Comparison of ENCODE assay signal across 8 cellular contexts in genomic region chr19:9934132-9934950, GRCh38. TPM values are rescaled to one million over a fixed set of nuclear protein-coding genes. Genes with fewer than 3 reads are reported as not detected.
DNase-seq lines count a peak whose midpoint lies in the region; ATAC-seq, FAIRE-seq and TF ChIP-seq lines count a peak whose summit lies in the region.

No MANE protein-coding gene starts in this region.

- peak; percentile 56 for ATAC-seq in HepG2

- no peak overlapping the region for H3K4me2 ChIP-seq in HepG2 (ENCODE audit: low read depth, low read length)

- in situ Hi-C loops in HepG2 (cut with HindIII; ENCODE audit: extremely low pct_ligation_motif_present, low pct_unique_long_range_greater_than_20kb), result loop anchor here (10.0 kb wide), 2 partner anchors 300 to 460 kb away; partner anchors contain the start of gene S1PR2

- H3K36me3 ChIP-seq in colonic mucosa (no peaks in the 10 kb centered on the region), HepG2 (replicated peaks in 1 of 2; ENCODE audit: control insufficient read depth in 1 of 2, insufficient read depth in 2 of 2, low read length in 2 of 2) (no peaks in the 10 kb centered on the region)

- no peak overlapping the region for H2AFZ ChIP-seq in HepG2 (ENCODE audit: low read length)

- peak; percentile 8 for FAIRE-seq in HepG2 (lab: Jason Lieb, UNC)

- intact Hi-C loops in colonic mucosa (cut with DNase I) (loop anchor here (2.0 to 5.0 kb wide), 2 partner anchors 92 to 318 kb away; partner anchors contain the start of gene MRPL4), HepG2 (cut with micrococcal nuclease; ENCODE audit: unreplicated experiment) (loop anchor here (1.0 to 5.0 kb wide), 3 partner anchors 68 to 318 kb away; partner anchors contain the start of gene MRPL4)

- H3K4me3 ChIP-seq in colonic mucosa (no peak overlapping the region), HepG2 (replicated peaks in 1 of 3; ENCODE audit: insufficient read depth in 1 of 3, low read depth in 2 of 3, low read length in 3 of 3) (no peak overlapping the region)

- H4K20me1 ChIP-seq in HepG2 (ENCODE audit: insufficient read depth, low read length), result no peaks in the 10 kb centered on the region

- H3K4me1 Mint-ChIP-seq in activated CD4-positive, alpha-beta T cell treated with anti-CD3 and anti-CD28 coated beads, Interleukin-2, amount 10 ng/mL, durations not matched to agents 7 days and 5 days, result peaks cover 15% of the 10 kb centered on the region

- H3K27me3 ChIP-seq in colonic mucosa (peaks cover 22% of the 10 kb centered on the region), HepG2 (ENCODE audit: control insufficient read depth in 1 of 2, insufficient read depth in 2 of 2, low read length in 2 of 2) (peaks cover 0 to 21% of the 10 kb centered on the region in 2 experiments; a peak in 3 of 5 replicates)

- no peak for TF ChIP-seq POLR2A in HepG2 (IDR thresholded peaks at IDR 0.05; ENCODE audit: insufficient read depth in 1 of 2, low read depth in 2 of 2, low read length in 2 of 2)

- H3K9ac ChIP-seq in colonic mucosa (ENCODE audit: low read depth in 2 of 2, low read length in 2 of 2) (peak overlapping the region in 1 of 2 donors; percentile 19), HepG2 (ENCODE audit: insufficient read depth, low read depth, low read length) (no peak overlapping the region)

- no peak overlapping the region for H3K27ac Mint-ChIP-seq in activated CD4-positive, alpha-beta T cell treated with anti-CD3 and anti-CD28 coated beads, Interleukin-2, amount 10 ng/mL, durations not matched to agents 7 days and 5 days

- H3K27ac ChIP-seq in colonic mucosa (no peak overlapping the region), HepG2 (ENCODE audit: extremely low read length, insufficient read depth, low read length) (no peak overlapping the region)

- H3K4me1 ChIP-seq in colonic mucosa (no peaks in the 10 kb centered on the region), HepG2 (ENCODE audit: insufficient read depth, low read length) (peaks cover 7% of the 10 kb centered on the region)

- DNase-seq in NCI-H524 (lab: John Stamatoyannopoulos, UW) (peak; percentile 17 to 51), NCI-H524 treated with DMSO at 0.1 percent for 48 hours (lab: John Stamatoyannopoulos, UW) (no peak), NCI-H2196 (lab: John Stamatoyannopoulos, UW; ENCODE audit: unreplicated experiment) (peak; percentile 87), colonic mucosa (peak; percentile 81), HepG2 (ENCODE audit: low spot score) (peak; percentile 40), NCI-H510A (lab: John Stamatoyannopoulos, UW) (no peak)
- peak; percentile 78 for DNase-seq in activated CD4-positive, alpha-beta T cell treated with anti-CD3 and anti-CD28 coated beads, Interleukin-2, amount 10 ng/mL, durations not matched to agents 7 days and 5 days
- peak; percentile 47 to 86 (median 68) for DNase-seq in stimulated activated CD4-positive, alpha-beta T cell treated with anti-CD3 and anti-CD28 coated beads, TNF-alpha, amount 100 ng/mL, for 1 hour (ENCODE audit: low read depth in 3 of 3, low spot score in 1 of 3)

- TF ChIP-seq EP300 in HepG2 (IDR thresholded peaks at IDR 0.05; ENCODE audit: low read depth in 2 of 2, low read length in 2 of 2), result no peak
- no peak for TF ChIP-seq EP300 in HepG2 (CRISPR knock-in tag; IDR thresholded peaks at IDR 0.05; ENCODE audit: borderline replicate concordance)

- peaks cover 45% of the 10 kb centered on the region for H3K27me3 Mint-ChIP-seq in activated CD4-positive, alpha-beta T cell treated with anti-CD3 and anti-CD28 coated beads, Interleukin-2, amount 10 ng/mL, durations not matched to agents 7 days and 5 days

- peak; percentile 94 for TF ChIP-seq RAD21 in HepG2 (CRISPR knock-in tag; IDR thresholded peaks at IDR 0.05)

- POLR2A ChIA-PET in activated CD4-positive, alpha-beta T cell treated with anti-CD3 and anti-CD28 coated beads, Interleukin-2, amount 10 ng/mL, durations not matched to agents 7 days and 5 days (lab: Charles Lee), result no interaction called here
- POLR2A ChIA-PET in HepG2 (lab: Yijun Ruan, JAX), result no interaction called here

- H3K4me3 Mint-ChIP-seq in activated CD4-positive, alpha-beta T cell treated with anti-CD3 and anti-CD28 coated beads, Interleukin-2, amount 10 ng/mL, durations not matched to agents 7 days and 5 days, result no peak overlapping the region

- H3K79me2 ChIP-seq in HepG2 (ENCODE audit: insufficient read depth, low read length), result no peaks in the 10 kb centered on the region

- H3K9me3 Mint-ChIP-seq in activated CD4-positive, alpha-beta T cell treated with anti-CD3 and anti-CD28 coated beads, Interleukin-2, amount 10 ng/mL, durations not matched to agents 7 days and 5 days, result no peaks in the 10 kb centered on the region

- 17% methylated on average over 8 of the region's 23 CpGs for WGBS in HepG2 (ENCODE audit: low lambda C conversion rate)

- TF ChIP-seq CTCF in colonic mucosa (IDR thresholded peaks at IDR 0.05) (peak; percentile 65), HepG2 (CRISPR knock-in tag; IDR thresholded peaks at IDR 0.05) (peak; percentile 94)

- H3K9me3 ChIP-seq in colonic mucosa (no peaks in the 10 kb centered on the region), HepG2 (ENCODE audit: low read length) (no peaks in the 10 kb centered on the region)

- no peaks in the 10 kb centered on the region for H3K36me3 Mint-ChIP-seq in activated CD4-positive, alpha-beta T cell treated with anti-CD3 and anti-CD28 coated beads, Interleukin-2, amount 10 ng/mL, durations not matched to agents 7 days and 5 days (ENCODE audit: low read depth)

- BruUV-seq in HepG2 (replicated peaks; lab: Mats Ljungman, UMichigan), result no TSS peak

- CTCF ChIA-PET in activated CD4-positive, alpha-beta T cell treated with anti-CD3 and anti-CD28 coated beads, Interleukin-2, amount 10 ng/mL, durations not matched to agents 7 days and 5 days (lab: Charles Lee), result no interaction called here
- CTCF ChIA-PET in HepG2 (lab: Yijun Ruan, JAX; ENCODE audit: low intra/inter-chr PET ratio, low total read pairs), result interaction anchor here (1.2 to 1.8 kb wide), 3 partner anchors 66 to 93 kb away, joined by 5 to 34 read pairs (median 7); no protein-coding TSS in a partner anchor

TF ChIP-seq in HepG2, 621 proteins besides CTCF, POLR2A, EP300 and RAD21 (continues in another document):
- TF ChIP-seq SPEN (CRISPR knock-in tag; IDR thresholded peaks at IDR 0.05; ENCODE audit: low read depth) (no peak), ZMYM4 (CRISPR knock-in tag; IDR thresholded peaks at IDR 0.05) (peak; percentile 21; the same call in 1 of the 2 replicates), ZNF747 (CRISPR knock-in tag; IDR thresholded peaks at IDR 0.05; ENCODE audit: borderline replicate concordance) (no peak), NR2C2 (CRISPR knock-in tag; IDR thresholded peaks at IDR 0.05; ENCODE audit: borderline replicate concordance) (peak; percentile 60; the same call in 1 of the 2 replicates), NRL (CRISPR knock-in tag; IDR thresholded peaks at IDR 0.05; ENCODE audit: borderline replicate concordance) (0 out of 2 replicates have a peak, but pooled peaks have one; percentile 25), THRA (CRISPR knock-in tag; IDR thresholded peaks at IDR 0.05; ENCODE audit: borderline replicate concordance) (peak; percentile 35; the same call in 1 of the 2 replicates), ZNF563 (CRISPR knock-in tag; IDR thresholded peaks at IDR 0.05) (0 out of 2 replicates have a peak, but pooled peaks have one; percentile 40), CEBPB (IDR thresholded peaks at IDR 0.05; ENCODE audit: borderline replicate concordance, low read depth, low read length) (peak; percentile 80), GABPA (IDR thresholded peaks at IDR 0.05; ENCODE audit: low read depth, low read length) (no peak), GABPA (CRISPR knock-in tag; IDR thresholded peaks at IDR 0.05; ENCODE audit: low read depth) (peak; percentile 18; the same call in 1 of the 2 replicates)

RNA-seq across cellular contexts. Expression of gene OLFM2, which starts 2.0 kb away (rescaled TPM):
- 10 to 100 TPM; 11.3 to 12.5 TPM for total RNA-seq in activated CD4-positive, alpha-beta T cell treated with anti-CD3 and anti-CD28 coated beads, Interleukin-2, amount 10 ng/mL, durations not matched to agents 7 days and 5 days
- total RNA-seq in colonic mucosa (1 to 10 TPM; 1.2 to 1.9 TPM), HepG2 (2016; rRNA removed; fragmentation: Illumina TruSeq; extraction: Trizol) (0.11 and 0.20 TPM in 2 replicates)
- total RNA-seq in HepG2 (2016; cell fraction: cytosol; rRNA removed; fragmentation: Illumina TruSeq; extraction: Trizol; ENCODE audit: low read depth), result 0.53 TPM in 1 of 2 replicates, not detected in the other
- total RNA-seq in HepG2 (2016; cell fraction: insoluble cytoplasmic fraction; rRNA removed; fragmentation: Illumina TruSeq; extraction: Trizol), result 0.06 and 0.24 TPM in 2 replicates
- 0.31 and 0.37 TPM in 2 replicates for total RNA-seq in HepG2 (2016; cell fraction: membrane; rRNA removed; fragmentation: Illumina TruSeq; extraction: Trizol)
- not detected in 2 replicates for total RNA-seq in HepG2 (2016; cell fraction: nucleus; rRNA removed; fragmentation: Illumina TruSeq; extraction: Trizol)
- 0.51 and 0.63 TPM in 2 replicates for polyA plus RNA-seq in HepG2 (2011; rRNA removed)
- 0.24 and 0.54 TPM in 2 replicates for polyA plus RNA-seq in HepG2 (2011; cell fraction: cytosol; rRNA removed)
- polyA plus RNA-seq in HepG2 (2011; cell fraction: nucleus; rRNA removed), result 0.12 TPM in 1 of 2 replicates, not detected in the other
- polyA plus RNA-seq in HepG2 (2012), result 0.16 and 0.19 TPM in 2 replicates
- polyA plus RNA-seq in HepG2 (2016; cell fraction: cytosol; fragmentation: Illumina TruSeq; extraction: Trizol; ENCODE audit: low read depth), result 0.21 and 0.27 TPM in 2 replicates
- 0.17 TPM in 1 of 2 replicates, not detected in the other for polyA plus RNA-seq in HepG2 (2016; cell fraction: insoluble cytoplasmic fraction; fragmentation: Illumina TruSeq; extraction: Trizol; ENCODE audit: low read depth)
- 0.53 and 0.72 TPM in 2 replicates for polyA plus RNA-seq in HepG2 (2016; cell fraction: membrane; fragmentation: Illumina TruSeq; extraction: Trizol; ENCODE audit: low read depth)
- polyA plus RNA-seq in HepG2 (2016; cell fraction: nucleus; fragmentation: Illumina TruSeq; extraction: Trizol; ENCODE audit: insufficient read depth, low read depth), result not detected in 2 replicates
- 0.88 TPM in 1 of 2 replicates, not detected in the other for polyA minus RNA-seq in HepG2 (2011; rRNA and poly(A)+ RNA removed; ENCODE audit: low replicate concordance)
- 0.30 TPM in 1 of 2 replicates, not detected in the other for polyA minus RNA-seq in HepG2 (2011; cell fraction: cytosol; rRNA and poly(A)+ RNA removed)
- not detected in 2 replicates for polyA minus RNA-seq in HepG2 (2011; cell fraction: nucleus; rRNA and poly(A)+ RNA removed)

Comparison
In these comparisons a context has a peak if more than half of its experiments do, and no peak if none do; other contexts are left out.
1. DNase-seq: peak in NCI-H524 (2 of 2), NCI-H2196 (single experiment), activated CD4-positive, alpha-beta T cell treated with anti-CD3 and anti-CD28 coated beads, Interleukin-2, amount 10 ng/mL, durations not matched to agents 7 days and 5 days (single experiment), colonic mucosa (single experiment), HepG2 (single experiment) and stimulated activated CD4-positive, alpha-beta T cell treated with anti-CD3 and anti-CD28 coated beads, TNF-alpha, amount 100 ng/mL, for 1 hour (3 of 3); none in NCI-H524 treated with DMSO at 0.1 percent for 48 hours (single experiment) and NCI-H510A (single experiment).
2. RNA of gene OLFM2, which starts 2.0 kb away (total RNA-seq): 11.3 to 12.5 TPM in activated CD4-positive, alpha-beta T cell treated with anti-CD3 and anti-CD28 coated beads, Interleukin-2, amount 10 ng/mL, durations not matched to agents 7 days and 5 days; 1.2 to 1.9 TPM in colonic mucosa and 0.06 to 0.53 TPM in HepG2; every median in the first group is over 4 times any median in the second.